ENCODE assay signal across 13 cellular contexts in the genomic region with DNA sequence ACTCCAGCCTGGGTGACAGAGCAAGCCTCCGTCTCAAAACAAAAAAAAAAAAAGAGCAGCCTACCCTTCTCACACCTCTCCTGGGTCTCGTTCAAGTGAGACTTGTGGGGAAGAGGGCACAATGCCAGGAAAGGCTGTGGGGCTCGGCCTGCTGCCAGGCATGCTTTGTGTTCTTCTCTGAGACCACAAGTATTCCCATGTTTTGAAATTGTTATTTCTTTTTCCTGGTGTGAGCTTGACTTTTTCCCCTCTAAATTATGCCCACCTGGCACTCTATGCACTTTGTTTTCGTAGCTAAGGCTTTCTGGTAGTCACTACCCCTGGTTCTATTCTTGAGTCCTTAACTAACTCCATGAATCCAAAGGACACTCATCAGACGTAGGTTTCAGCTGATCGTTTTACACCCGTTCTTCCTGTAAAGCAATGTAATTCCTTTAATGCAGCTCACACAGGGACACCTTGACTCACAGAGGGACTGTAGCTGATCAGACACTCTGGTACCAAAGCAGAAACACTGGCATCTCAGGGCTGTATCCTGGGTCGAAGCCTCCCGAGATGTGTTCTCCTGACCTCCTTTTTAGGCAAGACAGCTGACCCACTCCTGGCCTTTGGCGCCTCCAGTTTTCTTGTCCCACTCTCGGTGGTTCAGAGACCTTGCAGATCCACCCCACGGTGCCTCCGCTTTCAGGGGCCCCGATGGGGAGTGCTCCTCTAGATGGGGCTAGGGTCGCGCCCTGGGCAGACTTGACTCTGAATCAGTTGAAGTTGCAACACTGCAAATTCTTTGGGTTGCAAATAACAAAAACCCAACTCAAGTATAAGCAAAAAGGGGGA.
DNase-seq lines count a peak whose midpoint lies in the region; ATAC-seq, FAIRE-seq and TF ChIP-seq lines count a peak whose summit lies in the region.
"Had no signal": no experiment of that assay in that cellular context is flagged by ENCODE, and none has a peak within 500 bp of the region (broad histone marks: within the 10 kb centered on the region; RNA-seq: fewer than 3 reads in every experiment).

No MANE protein-coding gene starts in this region.

- TF ChIP-seq CTCF in HepG2 (CRISPR knock-in tag; IDR thresholded peaks at IDR 0.05) (0 out of 2 replicates have a peak, but pooled peaks have one; percentile 22), right lobe of liver (IDR thresholded peaks at IDR 0.05) (no peak), PC-9 (conservative IDR thresholded peaks at IDR 0.05) (no peak), fibroblast of the aortic adventitia (IDR thresholded peaks at IDR 0.05; ENCODE audit: insufficient read depth, low read length) (no peak)

- intact Hi-C loops in HepG2 (cut with micrococcal nuclease; ENCODE audit: unreplicated experiment): no loop called here
- intact Hi-C loops in right lobe of liver (cut with DNase I): no loop called here
- intact Hi-C loops in PC-9 (cut with micrococcal nuclease; ENCODE audit: unreplicated experiment): no loop called here

- ATAC-seq in HepG2 (peak; percentile 57), right lobe of liver (no peak), HG03196 (IDR thresholded peaks at IDR 0.05; ENCODE audit: unreplicated experiment) (no peak), HG03045 (IDR thresholded peaks at IDR 0.05; ENCODE audit: unreplicated experiment) (no peak)
- ATAC-seq: gastrocnemius medialis had no signal

- no peak overlapping the region for H3K9ac ChIP-seq in HepG2 (ENCODE audit: insufficient read depth, low read depth, low read length)

- WGBS in HepG2 (ENCODE audit: low lambda C conversion rate): 31% methylated on average over 16 of the region's 16 CpGs
- 66% methylated on average over 14 of the region's 16 CpGs for WGBS in right lobe of liver (ENCODE audit: insufficient coverage, low coverage, low lambda C conversion rate, missing lambda C conversion rate)

- H3K9me2 ChIP-seq in PC-9 (ENCODE audit: insufficient read depth): no peaks in the 10 kb centered on the region

- CTCF ChIA-PET in HepG2 (lab: Yijun Ruan, JAX; ENCODE audit: low intra/inter-chr PET ratio, low total read pairs) (no interaction called here), PC-9 (lab: Charles Lee) (interaction anchor here (0.7 kb wide), 1 partner anchor 144 kb away, joined by 3 read pairs; no protein-coding TSS in a partner anchor)

- no peak overlapping the region for H3K4me3 ChIP-seq in HepG2 (replicated peaks in 1 of 3; ENCODE audit: insufficient read depth in 1 of 3, low read depth in 2 of 3, low read length in 3 of 3)
- H3K4me3 ChIP-seq in right lobe of liver: no peak overlapping the region
- H3K4me3 ChIP-seq in PC-9: no peak overlapping the region
- H3K4me3 ChIP-seq in fibroblast of the aortic adventitia (ENCODE audit: low read depth, low read length): no peak overlapping the region
- no peak overlapping the region for H3K4me3 ChIP-seq in H7 (ENCODE audit: insufficient read depth, low read depth, low read length)
- H3K4me3 ChIP-seq: ascending aorta, gastrocnemius medialis, vagina had no signal

- H3K27ac ChIP-seq in HepG2 (ENCODE audit: extremely low read length, insufficient read depth, low read length) (no peak overlapping the region), right lobe of liver (no peak overlapping the region), PC-9 (no peak overlapping the region)
- H3K27ac ChIP-seq: ascending aorta, gastrocnemius medialis, vagina had no signal

- POLR2A ChIA-PET in HepG2 (lab: Yijun Ruan, JAX) (no interaction called here), PC-9 (lab: Charles Lee; ENCODE audit: unreplicated experiment) (interaction anchor here (0.5 to 0.8 kb wide), 4 partner anchors 110 to 376 kb away, joined by 3 to 12 read pairs (median 3); no protein-coding TSS in a partner anchor)

- no peaks in the 10 kb centered on the region for H4K20me1 ChIP-seq in HepG2 (ENCODE audit: insufficient read depth, low read length)
- no peaks in the 10 kb centered on the region for H4K20me1 ChIP-seq in PC-9 (ENCODE audit: insufficient read depth)

- TF ChIP-seq POLR2A in HepG2 (IDR thresholded peaks at IDR 0.05; ENCODE audit: insufficient read depth in 1 of 2, low read depth in 2 of 2, low read length in 2 of 2): no peak
- no peak for TF ChIP-seq POLR2A in right lobe of liver (IDR thresholded peaks at IDR 0.05)

- H3K9me3 ChIP-seq in HepG2 (ENCODE audit: low read length) (no peaks in the 10 kb centered on the region), right lobe of liver (no peaks in the 10 kb centered on the region), PC-9 (ENCODE audit: insufficient read depth, low read depth) (peaks cover 3% of the 10 kb centered on the region; the same call in 1 of the 2 replicates)
- H3K9me3 ChIP-seq: ascending aorta, gastrocnemius medialis, vagina had no signal

- H3K27me3 ChIP-seq in HepG2 (ENCODE audit: control insufficient read depth in 1 of 2, insufficient read depth in 2 of 2, low read length in 2 of 2) (peaks cover 0 to 37% of the 10 kb centered on the region in 2 experiments; a peak in 4 of 5 replicates), right lobe of liver (no peaks in the 10 kb centered on the region), PC-9 (ENCODE audit: insufficient read depth, low read depth) (no peaks in the 10 kb centered on the region), H7 (ENCODE audit: control insufficient read depth, insufficient read depth, low read length) (no peaks in the 10 kb centered on the region)
- H3K27me3 ChIP-seq: ascending aorta, vagina had no signal

- H3K4me2 ChIP-seq in HepG2 (ENCODE audit: low read depth, low read length) (no peak overlapping the region), PC-9 (peak overlapping the region; percentile 27)

- H2AFZ ChIP-seq in HepG2 (ENCODE audit: low read length) (no peak overlapping the region), PC-9 (no peak overlapping the region)

- no peaks in the 10 kb centered on the region for H3K36me3 ChIP-seq in HepG2 (replicated peaks in 1 of 2; ENCODE audit: control insufficient read depth in 1 of 2, insufficient read depth in 2 of 2, low read length in 2 of 2)
- H3K36me3 ChIP-seq in right lobe of liver: no peaks in the 10 kb centered on the region
- no peaks in the 10 kb centered on the region for H3K36me3 ChIP-seq in PC-9 (ENCODE audit: low read depth)
- no peaks in the 10 kb centered on the region for H3K36me3 ChIP-seq in H7 (replicated peaks; ENCODE audit: control insufficient read depth, insufficient read depth, low read length)
- H3K36me3 ChIP-seq: ascending aorta, gastrocnemius medialis, vagina had no signal

- no peak for TF ChIP-seq RAD21 in HepG2 (CRISPR knock-in tag; IDR thresholded peaks at IDR 0.05)

- H3K79me2 ChIP-seq in HepG2 (ENCODE audit: insufficient read depth, low read length) (no peaks in the 10 kb centered on the region), PC-9 (ENCODE audit: low read depth) (no peaks in the 10 kb centered on the region)

- DNase-seq in HepG2 (ENCODE audit: low spot score): no peak
- DNase-seq in right lobe of liver: no peak
- DNase-seq in PC-9: peak; percentile 64 to 89
- DNase-seq in fibroblast of the aortic adventitia (ENCODE audit: low read depth): peak; percentile 25
- DNase-seq in H7: no peak
- no peak for DNase-seq in HuH-7 (ENCODE audit: low spot score)
- DNase-seq: CD4-positive, alpha-beta memory T cell; gastrocnemius medialis; NCI-H187 had no signal

- H3K4me1 ChIP-seq in HepG2 (ENCODE audit: insufficient read depth, low read length): no peaks in the 10 kb centered on the region
- no peaks in the 10 kb centered on the region for H3K4me1 ChIP-seq in right lobe of liver
- H3K4me1 ChIP-seq in PC-9 (replicated peaks; ENCODE audit: insufficient read depth): peaks cover 9% of the 10 kb centered on the region
- H3K4me1 ChIP-seq: ascending aorta, gastrocnemius medialis, vagina had no signal

- FAIRE-seq in HepG2 (lab: Jason Lieb, UNC): no peak

- BruUV-seq in HepG2 (replicated peaks; lab: Mats Ljungman, UMichigan) (no TSS peak), PC-9 (replicated peaks; lab: Mats Ljungman, UMichigan) (no TSS peak)

- in situ Hi-C loops in HepG2 (cut with HindIII; ENCODE audit: extremely low pct_ligation_motif_present, low pct_unique_long_range_greater_than_20kb): no loop called here

- TF ChIP-seq EP300 in HepG2 (IDR thresholded peaks at IDR 0.05; ENCODE audit: low read depth in 2 of 2, low read length in 2 of 2) (no peak), HepG2 (CRISPR knock-in tag; IDR thresholded peaks at IDR 0.05; ENCODE audit: borderline replicate concordance) (no peak)

- H3F3A ChIP-seq in PC-9 (ENCODE audit: insufficient read depth, low read depth): peaks cover 9% of the 10 kb centered on the region; the same call in 1 of the 2 replicates

TF ChIP-seq in HepG2, 621 proteins besides CTCF, POLR2A, EP300 and RAD21:
- TF ChIP-seq SIX1 (CRISPR knock-in tag; IDR thresholded peaks at IDR 0.05; ENCODE audit: borderline replicate concordance) (no peak), PLRG1 (conservative IDR thresholded peaks at IDR 0.05) (no peak), ZNF556 (CRISPR knock-in tag; IDR thresholded peaks at IDR 0.05; ENCODE audit: borderline replicate concordance) (no peak), STAG1 (CRISPR knock-in tag; IDR thresholded peaks at IDR 0.05) (0 out of 2 replicates have a peak, but pooled peaks have one; percentile 18)
- TF ChIP-seq, protein P1, sequence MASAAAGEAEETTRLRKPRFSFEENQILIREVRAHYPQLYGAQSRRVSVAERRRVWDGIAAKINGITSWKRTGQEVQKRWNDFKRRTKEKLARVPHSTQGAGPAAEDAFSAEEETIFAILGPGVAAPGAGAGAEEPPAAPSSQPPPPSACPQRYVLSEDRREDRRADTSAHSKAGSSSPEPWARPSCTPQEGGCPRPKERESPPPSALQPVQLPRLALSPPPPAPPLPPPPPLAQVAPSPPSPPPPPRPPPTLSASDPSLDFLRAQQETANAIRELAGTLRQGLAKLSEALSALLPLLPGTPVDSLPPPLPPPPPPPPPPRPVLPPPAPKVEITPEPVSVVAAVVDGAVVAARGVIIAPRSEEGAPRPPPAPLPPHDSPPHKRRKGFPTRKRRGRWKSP (CRISPR knock-in tag; IDR thresholded peaks at IDR 0.05): no peak
- TF ChIP-seq, protein P2, sequence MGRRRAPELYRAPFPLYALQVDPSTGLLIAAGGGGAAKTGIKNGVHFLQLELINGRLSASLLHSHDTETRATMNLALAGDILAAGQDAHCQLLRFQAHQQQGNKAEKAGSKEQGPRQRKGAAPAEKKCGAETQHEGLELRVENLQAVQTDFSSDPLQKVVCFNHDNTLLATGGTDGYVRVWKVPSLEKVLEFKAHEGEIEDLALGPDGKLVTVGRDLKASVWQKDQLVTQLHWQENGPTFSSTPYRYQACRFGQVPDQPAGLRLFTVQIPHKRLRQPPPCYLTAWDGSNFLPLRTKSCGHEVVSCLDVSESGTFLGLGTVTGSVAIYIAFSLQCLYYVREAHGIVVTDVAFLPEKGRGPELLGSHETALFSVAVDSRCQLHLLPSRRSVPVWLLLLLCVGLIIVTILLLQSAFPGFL (CRISPR knock-in tag; IDR thresholded peaks at IDR 0.05): no peak

Comparison
In these comparisons a context has a peak if more than half of its experiments do, and no peak if none do; other contexts are left out.
1. DNase-seq: peak in PC-9 (2 of 2) and fibroblast of the aortic adventitia (single experiment); none in HepG2 (single experiment), right lobe of liver (0 of 3), H7 (single experiment) and HuH-7 (single experiment).